In the genomic region with DNA sequence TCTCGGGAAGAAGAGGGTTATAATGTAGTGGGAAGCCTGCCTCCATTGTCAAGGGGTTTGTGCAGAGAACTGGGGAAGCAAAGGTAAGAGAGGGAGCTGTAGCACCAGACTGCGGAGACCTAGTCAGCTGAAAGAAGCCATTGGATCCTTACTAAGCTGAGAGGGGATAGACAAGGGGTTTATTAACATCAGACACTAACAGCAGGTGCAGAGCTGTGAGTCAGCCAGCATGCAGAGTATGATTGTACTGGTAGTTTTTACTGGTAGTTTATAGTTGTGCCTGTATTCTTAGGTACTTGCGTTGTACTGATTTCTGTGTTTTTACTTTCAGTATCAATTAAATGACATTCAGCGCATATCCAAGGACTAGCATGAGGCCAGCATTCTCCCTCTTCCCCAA, we compare ENCODE assay signal across 1 cellular context.
TF ChIP-seq lines count a peak whose summit lies in the region.

No MANE protein-coding gene starts in this region.

TF ChIP-seq in H1, 55 proteins besides CTCF, POLR2A, EP300 and RAD21:
- TF ChIP-seq RNF2 (IDR thresholded peaks at IDR 0.05; ENCODE audit: borderline replicate concordance, low read depth, low read length, missing control alignments, poor library complexity, severe bottlenecking), result no peak
- no peak for TF ChIP-seq SP4 (IDR thresholded peaks at IDR 0.05; ENCODE audit: low read length)
- TF ChIP-seq CREB1 (IDR thresholded peaks at IDR 0.05), result no peak
